In genomic region chr6:35024601-35025054, GRCh38 we compare ENCODE assay signal across 8 cellular contexts.
DNase-seq lines count a peak whose midpoint lies in the region; ATAC-seq and TF ChIP-seq lines count a peak whose summit lies in the region.

No MANE protein-coding gene starts in this region.

- 0 to 23% methylated on average over 1 to 4 of the region's 4 CpGs for WGBS in transverse colon (ENCODE audit: low coverage in 1 of 2), 2 donors

- peak; percentile 86 for ATAC-seq in left lung
- ATAC-seq in GM21529 (IDR thresholded peaks at IDR 0.05; ENCODE audit: unreplicated experiment): no peak
- ATAC-seq in HG03571 (IDR thresholded peaks at IDR 0.05; ENCODE audit: unreplicated experiment): no peak
- ATAC-seq in GM21381 (IDR thresholded peaks at IDR 0.05; ENCODE audit: unreplicated experiment): no peak

- peaks cover 53 to 62% of the 10 kb centered on the region in 2 donors for H3K36me3 Mint-ChIP-seq in CD14-positive monocyte

- TF ChIP-seq CTCF in CD14-positive monocyte (IDR thresholded peaks at IDR 0.05) (no peak), left lung (IDR thresholded peaks at IDR 0.05) (no peak), transverse colon (IDR thresholded peaks at IDR 0.05) (peak in 2 of 5 experiments; percentile 31 to 43)

- intact Hi-C loops in CD14-positive monocyte (cut with micrococcal nuclease) (loop anchor here in 1 of 2 donors (5.0 kb wide), 1 partner anchor 33 kb away; no protein-coding TSS in a partner anchor), left lung (cut with DNase I) (no loop called here), transverse colon (cut with DNase I; ENCODE audit: low total_unique reads) (no loop called here)

- peaks cover 16% of the 10 kb centered on the region for H3K4me1 Mint-ChIP-seq in CD14-positive monocyte

- in situ Hi-C loops in T47D (cut with HindIII; ENCODE audit: low pct_unique_long_range_greater_than_20kb, low sequenced_read_pairs) (no loop called here), transverse colon (cut with MboI; ENCODE audit: low pct_ligation_motif_present in 1 of 4, low pct_unique_long_range_greater_than_20kb in 1 of 4, low sequenced_read_pairs in 3 of 4) (no loop called here)

- TF ChIP-seq EP300 in transverse colon (IDR thresholded peaks at IDR 0.05; ENCODE audit: low read depth): no peak

- no peak overlapping the region for H3K4me3 ChIP-seq in left lung
- no peak overlapping the region for H3K4me3 ChIP-seq in transverse colon

- H3K27ac ChIP-seq in left lung (peak overlapping the region; percentile 71 to 74), transverse colon (peak overlapping the region; percentile 78 to 93 (median 92))

- H3K27me3 ChIP-seq in left lung (no peaks in the 10 kb centered on the region), transverse colon (no peaks in the 10 kb centered on the region)

- TF ChIP-seq POLR2A in transverse colon (IDR thresholded peaks at IDR 0.05): no peak

- H3K4me3 Mint-ChIP-seq in CD14-positive monocyte: no peak overlapping the region

- no peaks in the 10 kb centered on the region for H3K9me3 ChIP-seq in left lung
- no peaks in the 10 kb centered on the region for H3K9me3 ChIP-seq in transverse colon

- H3K36me3 ChIP-seq in left lung: peaks cover 0 to 13% of the 10 kb centered on the region in 2 donors
- no peaks in the 10 kb centered on the region for H3K36me3 ChIP-seq in transverse colon

- H3K9me3 Mint-ChIP-seq in CD14-positive monocyte: no peaks in the 10 kb centered on the region

- peak; percentile 59 for DNase-seq in CD14-positive monocyte (ENCODE audit: low spot score)
- DNase-seq in NCI-H1092 (lab: John Stamatoyannopoulos, UW): peak; percentile 32
- DNase-seq in T47D (ENCODE audit: low read depth in 1 of 2, low spot score in 1 of 2): peak; percentile 34 to 70
- DNase-seq in left lung: peak in 1 of 2 donors; percentile 79
- DNase-seq in transverse colon: peak; percentile 56

- H3K4me1 ChIP-seq in left lung (peaks cover 47 to 53% of the 10 kb centered on the region in 2 donors), transverse colon (peaks cover 37 to 74% (median 49%) of the 10 kb centered on the region in 4 donors)

- no peaks in the 10 kb centered on the region for H3K27me3 Mint-ChIP-seq in CD14-positive monocyte (ENCODE audit: low read depth in 3 of 3)

- peak overlapping the region in 5 of 7 donors; percentile 19 to 78 (median 28) for H3K27ac Mint-ChIP-seq in CD14-positive monocyte
